8 cellular contexts compared by ENCODE assay signal in the genomic region with DNA sequence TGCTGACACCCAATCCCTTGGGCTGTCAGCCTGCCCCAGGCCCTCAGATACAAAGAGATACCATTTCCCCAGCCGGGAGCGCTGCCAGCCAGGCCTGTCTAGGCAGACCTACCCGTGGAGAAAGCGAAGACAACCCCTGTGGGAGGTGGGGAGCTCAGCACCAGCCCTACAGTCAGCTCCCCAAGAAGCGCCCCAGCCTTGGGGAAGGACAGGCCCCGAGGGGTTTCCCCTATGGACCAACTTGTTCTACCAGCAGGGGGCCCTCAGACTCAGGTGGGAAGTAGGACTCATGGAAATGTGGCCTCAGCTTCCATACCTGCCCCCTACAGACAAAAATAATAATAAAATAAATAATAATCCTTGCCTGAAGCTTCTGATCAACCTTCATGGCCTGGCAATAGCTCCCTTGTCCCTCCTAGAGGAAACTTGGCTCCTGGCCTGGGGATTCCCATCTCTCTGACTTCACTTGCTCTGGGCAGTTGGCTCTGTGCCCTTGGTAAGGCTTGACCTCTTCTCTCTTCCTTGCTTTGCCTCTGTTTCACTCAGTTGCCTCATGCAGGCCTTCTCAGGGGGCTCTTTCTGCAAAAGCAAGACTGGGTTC. TPM values are rescaled to one million over a fixed set of nuclear protein-coding genes. Genes with fewer than 3 reads are reported as not detected.
DNase-seq lines count a peak whose midpoint lies in the region; ATAC-seq and TF ChIP-seq lines count a peak whose summit lies in the region.

No MANE protein-coding gene starts in this region.

- no peak overlapping the region; the same call in 1 of the 2 replicates for H3K4me3 Mint-ChIP-seq in HFFc6
- no peak overlapping the region for H3K4me3 Mint-ChIP-seq in activated CD4-positive, alpha-beta memory T cell treated with anti-CD3 and anti-CD28 coated beads for 36 hours

- intact Hi-C loops in activated CD4-positive, alpha-beta memory T cell treated with anti-CD3 and anti-CD28 coated beads for 36 hours (cut with micrococcal nuclease), result no loop called here

- TF ChIP-seq CTCF in HFFc6 (IDR thresholded peaks at IDR 0.05), result peak; percentile 75
- TF ChIP-seq CTCF in parathyroid adenoma (IDR thresholded peaks at IDR 0.05), result peak; percentile 37

- peak overlapping the region; percentile 69 for H3K4me2 ChIP-seq in parathyroid adenoma (ENCODE audit: low read length)

- peak overlapping the region; percentile 95 for H3K27ac ChIP-seq in parathyroid adenoma

- peaks cover 22% of the 10 kb centered on the region for H3K79me2 ChIP-seq in parathyroid adenoma

- H3K4me3 ChIP-seq in parathyroid adenoma (ENCODE audit: low read depth, low read length), result peak overlapping the region; percentile 29

- H3K27me3 Mint-ChIP-seq in HFFc6 (ENCODE audit: insufficient read depth), result no peaks in the 10 kb centered on the region; the same call in 1 of the 2 replicates
- no peaks in the 10 kb centered on the region for H3K27me3 Mint-ChIP-seq in activated CD4-positive, alpha-beta memory T cell treated with anti-CD3 and anti-CD28 coated beads for 36 hours

- 0 out of 2 replicates have a peak, but pooled peaks cover under 1% of the 10 kb centered on the region for H3K36me3 Mint-ChIP-seq in HFFc6 (ENCODE audit: low read depth)
- no peaks in the 10 kb centered on the region for H3K36me3 Mint-ChIP-seq in activated CD4-positive, alpha-beta memory T cell treated with anti-CD3 and anti-CD28 coated beads for 36 hours

- H3K4me1 ChIP-seq in parathyroid adenoma, result peaks cover 56% of the 10 kb centered on the region

- no peak overlapping the region for H3K27ac Mint-ChIP-seq in HFFc6
- H3K27ac Mint-ChIP-seq in activated CD4-positive, alpha-beta memory T cell treated with anti-CD3 and anti-CD28 coated beads for 36 hours, result no peak overlapping the region

- no peak overlapping the region for H3K9ac ChIP-seq in parathyroid adenoma

- peaks cover 37% of the 10 kb centered on the region for H3K4me1 Mint-ChIP-seq in HFFc6 (ENCODE audit: low read depth)
- H3K4me1 Mint-ChIP-seq in activated CD4-positive, alpha-beta memory T cell treated with anti-CD3 and anti-CD28 coated beads for 36 hours (ENCODE audit: low read depth), result peaks cover 42% of the 10 kb centered on the region

- ATAC-seq in HG03045 (IDR thresholded peaks at IDR 0.05; ENCODE audit: unreplicated experiment), result no peak

- no peaks in the 10 kb centered on the region for H3K9me3 Mint-ChIP-seq in HFFc6
- H3K9me3 Mint-ChIP-seq in activated CD4-positive, alpha-beta memory T cell treated with anti-CD3 and anti-CD28 coated beads for 36 hours, result no peaks in the 10 kb centered on the region

- POLR2A ChIA-PET in activated CD4-positive, alpha-beta memory T cell treated with anti-CD3 and anti-CD28 coated beads for 36 hours (lab: Charles Lee), result no interaction called here

- no peak overlapping the region for H2AFZ ChIP-seq in parathyroid adenoma

- H3K27me3 ChIP-seq in parathyroid adenoma (ENCODE audit: control insufficient read depth, insufficient read depth, low read length), result no peaks in the 10 kb centered on the region

- no peaks in the 10 kb centered on the region for H3K36me3 ChIP-seq in parathyroid adenoma (ENCODE audit: control insufficient read depth, insufficient read depth, low read length)

- CTCF ChIA-PET in activated CD4-positive, alpha-beta memory T cell treated with anti-CD3 and anti-CD28 coated beads for 36 hours (lab: Charles Lee), result interaction anchor here (0.8 kb wide), 1 partner anchor 15 kb away, joined by 3 read pairs; a partner anchor contains a TSS

- peak; percentile 88 for DNase-seq in Ammon's horn (ENCODE audit: low spot score)
- DNase-seq in HFFc6, result peak; percentile 68
- DNase-seq in activated CD4-positive, alpha-beta memory T cell treated with anti-CD3 and anti-CD28 coated beads for 36 hours, result peak; percentile 49
- peak; percentile 96 for DNase-seq in fibroblast of the conjunctiva (ENCODE audit: low read depth)
- DNase-seq in NCI-H1930 (lab: John Stamatoyannopoulos, UW), result no peak
- no peak for DNase-seq in NCI-H748 treated with DMSO at 0.1 percent for 48 hours (lab: John Stamatoyannopoulos, UW)

- H3K9me3 ChIP-seq in parathyroid adenoma (ENCODE audit: control insufficient read depth, low read length), result no peaks in the 10 kb centered on the region

RNA-seq across cellular contexts. Expression of a gene that starts 7.0 kb away (rescaled TPM):
- total RNA-seq in HFFc6 (2021; fragmentation: NEBNext Ultra II Directional; extraction: Animal tissue kit (Norgen Biotek cat#: 25700)), result 10 to 100 TPM; 34.1 to 44.5 (median 38.7) TPM
- total RNA-seq in activated CD4-positive, alpha-beta memory T cell treated with anti-CD3 and anti-CD28 coated beads for 36 hours, result 1 to 10 TPM; 6.6 to 6.8 TPM

RNA-seq across cellular contexts. Expression of a gene that starts 14.8 kb away (rescaled TPM):
- total RNA-seq in HFFc6 (2021; fragmentation: NEBNext Ultra II Directional; extraction: Animal tissue kit (Norgen Biotek cat#: 25700)), result 10 to 100 TPM in 5 of 6 experiments, 1 to 10 TPM in 1; 8.7 to 20.4 (median 17.5) TPM
- 10 to 100 TPM; 36.7 to 37.8 TPM for total RNA-seq in activated CD4-positive, alpha-beta memory T cell treated with anti-CD3 and anti-CD28 coated beads for 36 hours

Comparison
In these comparisons a context has a peak if more than half of its experiments do, and no peak if none do; other contexts are left out.
1. DNase-seq: peak in Ammon's horn (single experiment), HFFc6 (single experiment), activated CD4-positive, alpha-beta memory T cell treated with anti-CD3 and anti-CD28 coated beads for 36 hours (single experiment) and fibroblast of the conjunctiva (single experiment); none in NCI-H1930 (0 of 2) and NCI-H748 treated with DMSO at 0.1 percent for 48 hours (single experiment).
2. RNA of a gene that starts 7.0 kb away (total RNA-seq): 34.1 to 44.5 TPM in HFFc6; 6.6 to 6.8 TPM in activated CD4-positive, alpha-beta memory T cell treated with anti-CD3 and anti-CD28 coated beads for 36 hours; every median in the first group is over 4 times any median in the second.